Comparison of ENCODE assay signal across 1 cellular context in the genomic region with DNA sequence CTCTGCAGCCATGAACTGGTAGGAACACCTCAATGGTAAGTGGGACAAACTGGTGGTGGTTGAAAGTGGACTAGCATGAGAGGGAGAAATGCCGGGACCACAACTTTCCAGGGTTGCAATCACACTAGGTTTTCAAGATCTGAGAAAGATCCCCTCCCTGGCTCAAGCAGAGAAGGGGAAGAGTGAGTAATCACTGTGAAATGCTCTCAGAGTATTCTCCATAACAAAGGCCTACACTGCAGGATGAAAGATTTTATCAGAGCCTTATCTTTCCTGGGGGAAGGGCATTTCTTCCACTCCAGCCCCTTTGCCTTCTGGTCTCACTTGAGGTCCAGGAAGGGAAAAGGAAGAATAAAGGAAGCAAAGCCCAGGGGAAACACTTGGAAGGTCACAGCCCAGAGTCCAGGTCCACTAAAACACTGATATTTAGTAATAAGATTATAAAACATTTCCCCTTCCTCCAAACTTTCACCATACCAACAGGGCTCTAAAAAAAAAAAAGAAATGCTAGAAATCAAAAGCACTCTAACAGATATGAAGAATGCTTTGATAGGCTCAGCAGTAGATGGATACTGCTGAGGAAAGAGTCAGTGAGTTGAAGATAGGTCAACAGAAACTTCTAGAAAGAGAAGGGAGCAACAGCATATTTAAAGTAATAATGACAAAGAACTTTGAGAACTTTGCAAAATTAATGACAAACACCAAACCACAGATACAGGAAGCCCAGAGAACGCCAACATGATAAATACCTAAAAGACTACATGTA.
A peak's percentile ranks its signal among the peaks of the same experiment; 100 is the strongest.
TF ChIP-seq lines count a peak whose summit lies in the region.

No MANE protein-coding gene starts in this region.

TF ChIP-seq in H1, 55 proteins besides CTCF, POLR2A, EP300 and RAD21 (continued from another document):
- TF ChIP-seq KDM4A (IDR thresholded peaks at IDR 0.05; ENCODE audit: low read depth, low read length, severe bottlenecking): no peak
- no peak; the same call in 1 of the 2 replicates for TF ChIP-seq CHD2 (IDR thresholded peaks at IDR 0.05; ENCODE audit: low read length)
- no peak for TF ChIP-seq RXRA (IDR thresholded peaks at IDR 0.05; ENCODE audit: insufficient read depth, low read depth, low read length)
- no peak for TF ChIP-seq GTF2F1 (IDR thresholded peaks at IDR 0.05; ENCODE audit: borderline replicate concordance, low read depth, low read length)
- TF ChIP-seq CREB1 (IDR thresholded peaks at IDR 0.05): peak; percentile 12; the same call in 1 of the 2 replicates
- TF ChIP-seq RNF2 (IDR thresholded peaks at IDR 0.05; ENCODE audit: borderline replicate concordance, low read depth, low read length, missing control alignments, poor library complexity, severe bottlenecking): no peak
- TF ChIP-seq, protein P1, sequence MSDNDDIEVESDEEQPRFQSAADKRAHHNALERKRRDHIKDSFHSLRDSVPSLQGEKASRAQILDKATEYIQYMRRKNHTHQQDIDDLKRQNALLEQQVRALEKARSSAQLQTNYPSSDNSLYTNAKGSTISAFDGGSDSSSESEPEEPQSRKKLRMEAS (IDR thresholded peaks at IDR 0.05): no peak
- TF ChIP-seq KDM5A (IDR thresholded peaks at IDR 0.05; ENCODE audit: low read length): no peak
- TF ChIP-seq CBX5 (IDR thresholded peaks at IDR 0.05; ENCODE audit: low read depth, low read length): no peak
- peak; percentile 97 for TF ChIP-seq POU5F1 (IDR thresholded peaks at IDR 0.05; ENCODE audit: low read depth, low read length)
- TF ChIP-seq, protein P2, sequence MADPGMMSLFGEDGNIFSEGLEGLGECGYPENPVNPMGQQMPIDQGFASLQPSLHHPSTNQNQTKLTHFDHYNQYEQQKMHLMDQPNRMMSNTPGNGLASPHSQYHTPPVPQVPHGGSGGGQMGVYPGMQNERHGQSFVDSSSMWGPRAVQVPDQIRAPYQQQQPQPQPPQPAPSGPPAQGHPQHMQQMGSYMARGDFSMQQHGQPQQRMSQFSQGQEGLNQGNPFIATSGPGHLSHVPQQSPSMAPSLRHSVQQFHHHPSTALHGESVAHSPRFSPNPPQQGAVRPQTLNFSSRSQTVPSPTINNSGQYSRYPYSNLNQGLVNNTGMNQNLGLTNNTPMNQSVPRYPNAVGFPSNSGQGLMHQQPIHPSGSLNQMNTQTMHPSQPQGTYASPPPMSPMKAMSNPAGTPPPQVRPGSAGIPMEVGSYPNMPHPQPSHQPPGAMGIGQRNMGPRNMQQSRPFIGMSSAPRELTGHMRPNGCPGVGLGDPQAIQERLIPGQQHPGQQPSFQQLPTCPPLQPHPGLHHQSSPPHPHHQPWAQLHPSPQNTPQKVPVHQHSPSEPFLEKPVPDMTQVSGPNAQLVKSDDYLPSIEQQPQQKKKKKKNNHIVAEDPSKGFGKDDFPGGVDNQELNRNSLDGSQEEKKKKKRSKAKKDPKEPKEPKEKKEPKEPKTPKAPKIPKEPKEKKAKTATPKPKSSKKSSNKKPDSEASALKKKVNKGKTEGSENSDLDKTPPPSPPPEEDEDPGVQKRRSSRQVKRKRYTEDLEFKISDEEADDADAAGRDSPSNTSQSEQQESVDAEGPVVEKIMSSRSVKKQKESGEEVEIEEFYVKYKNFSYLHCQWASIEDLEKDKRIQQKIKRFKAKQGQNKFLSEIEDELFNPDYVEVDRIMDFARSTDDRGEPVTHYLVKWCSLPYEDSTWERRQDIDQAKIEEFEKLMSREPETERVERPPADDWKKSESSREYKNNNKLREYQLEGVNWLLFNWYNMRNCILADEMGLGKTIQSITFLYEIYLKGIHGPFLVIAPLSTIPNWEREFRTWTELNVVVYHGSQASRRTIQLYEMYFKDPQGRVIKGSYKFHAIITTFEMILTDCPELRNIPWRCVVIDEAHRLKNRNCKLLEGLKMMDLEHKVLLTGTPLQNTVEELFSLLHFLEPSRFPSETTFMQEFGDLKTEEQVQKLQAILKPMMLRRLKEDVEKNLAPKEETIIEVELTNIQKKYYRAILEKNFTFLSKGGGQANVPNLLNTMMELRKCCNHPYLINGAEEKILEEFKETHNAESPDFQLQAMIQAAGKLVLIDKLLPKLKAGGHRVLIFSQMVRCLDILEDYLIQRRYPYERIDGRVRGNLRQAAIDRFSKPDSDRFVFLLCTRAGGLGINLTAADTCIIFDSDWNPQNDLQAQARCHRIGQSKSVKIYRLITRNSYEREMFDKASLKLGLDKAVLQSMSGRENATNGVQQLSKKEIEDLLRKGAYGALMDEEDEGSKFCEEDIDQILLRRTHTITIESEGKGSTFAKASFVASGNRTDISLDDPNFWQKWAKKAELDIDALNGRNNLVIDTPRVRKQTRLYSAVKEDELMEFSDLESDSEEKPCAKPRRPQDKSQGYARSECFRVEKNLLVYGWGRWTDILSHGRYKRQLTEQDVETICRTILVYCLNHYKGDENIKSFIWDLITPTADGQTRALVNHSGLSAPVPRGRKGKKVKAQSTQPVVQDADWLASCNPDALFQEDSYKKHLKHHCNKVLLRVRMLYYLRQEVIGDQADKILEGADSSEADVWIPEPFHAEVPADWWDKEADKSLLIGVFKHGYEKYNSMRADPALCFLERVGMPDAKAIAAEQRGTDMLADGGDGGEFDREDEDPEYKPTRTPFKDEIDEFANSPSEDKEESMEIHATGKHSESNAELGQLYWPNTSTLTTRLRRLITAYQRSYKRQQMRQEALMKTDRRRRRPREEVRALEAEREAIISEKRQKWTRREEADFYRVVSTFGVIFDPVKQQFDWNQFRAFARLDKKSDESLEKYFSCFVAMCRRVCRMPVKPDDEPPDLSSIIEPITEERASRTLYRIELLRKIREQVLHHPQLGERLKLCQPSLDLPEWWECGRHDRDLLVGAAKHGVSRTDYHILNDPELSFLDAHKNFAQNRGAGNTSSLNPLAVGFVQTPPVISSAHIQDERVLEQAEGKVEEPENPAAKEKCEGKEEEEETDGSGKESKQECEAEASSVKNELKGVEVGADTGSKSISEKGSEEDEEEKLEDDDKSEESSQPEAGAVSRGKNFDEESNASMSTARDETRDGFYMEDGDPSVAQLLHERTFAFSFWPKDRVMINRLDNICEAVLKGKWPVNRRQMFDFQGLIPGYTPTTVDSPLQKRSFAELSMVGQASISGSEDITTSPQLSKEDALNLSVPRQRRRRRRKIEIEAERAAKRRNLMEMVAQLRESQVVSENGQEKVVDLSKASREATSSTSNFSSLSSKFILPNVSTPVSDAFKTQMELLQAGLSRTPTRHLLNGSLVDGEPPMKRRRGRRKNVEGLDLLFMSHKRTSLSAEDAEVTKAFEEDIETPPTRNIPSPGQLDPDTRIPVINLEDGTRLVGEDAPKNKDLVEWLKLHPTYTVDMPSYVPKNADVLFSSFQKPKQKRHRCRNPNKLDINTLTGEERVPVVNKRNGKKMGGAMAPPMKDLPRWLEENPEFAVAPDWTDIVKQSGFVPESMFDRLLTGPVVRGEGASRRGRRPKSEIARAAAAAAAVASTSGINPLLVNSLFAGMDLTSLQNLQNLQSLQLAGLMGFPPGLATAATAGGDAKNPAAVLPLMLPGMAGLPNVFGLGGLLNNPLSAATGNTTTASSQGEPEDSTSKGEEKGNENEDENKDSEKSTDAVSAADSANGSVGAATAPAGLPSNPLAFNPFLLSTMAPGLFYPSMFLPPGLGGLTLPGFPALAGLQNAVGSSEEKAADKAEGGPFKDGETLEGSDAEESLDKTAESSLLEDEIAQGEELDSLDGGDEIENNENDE (IDR thresholded peaks at IDR 0.05; ENCODE audit: insufficient replicate concordance, low read length): no peak
- TF ChIP-seq, protein P3, sequence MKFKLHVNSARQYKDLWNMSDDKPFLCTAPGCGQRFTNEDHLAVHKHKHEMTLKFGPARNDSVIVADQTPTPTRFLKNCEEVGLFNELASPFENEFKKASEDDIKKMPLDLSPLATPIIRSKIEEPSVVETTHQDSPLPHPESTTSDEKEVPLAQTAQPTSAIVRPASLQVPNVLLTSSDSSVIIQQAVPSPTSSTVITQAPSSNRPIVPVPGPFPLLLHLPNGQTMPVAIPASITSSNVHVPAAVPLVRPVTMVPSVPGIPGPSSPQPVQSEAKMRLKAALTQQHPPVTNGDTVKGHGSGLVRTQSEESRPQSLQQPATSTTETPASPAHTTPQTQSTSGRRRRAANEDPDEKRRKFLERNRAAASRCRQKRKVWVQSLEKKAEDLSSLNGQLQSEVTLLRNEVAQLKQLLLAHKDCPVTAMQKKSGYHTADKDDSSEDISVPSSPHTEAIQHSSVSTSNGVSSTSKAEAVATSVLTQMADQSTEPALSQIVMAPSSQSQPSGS (IDR thresholded peaks at IDR 0.05; ENCODE audit: low read length): peak; percentile 90
- no peak for TF ChIP-seq SIRT6 (IDR thresholded peaks at IDR 0.05; ENCODE audit: low read length)
- TF ChIP-seq PHF8 (conservative IDR thresholded peaks at IDR 0.05; ENCODE audit: low read depth, low read length): no peak
- peak; percentile 91 for TF ChIP-seq SP1 (IDR thresholded peaks at IDR 0.05; ENCODE audit: low read depth, low read length)
- no peak for TF ChIP-seq POLR2AphosphoS5 (IDR thresholded peaks at IDR 0.05; ENCODE audit: low read depth, low read length)
- TF ChIP-seq, protein P4, sequence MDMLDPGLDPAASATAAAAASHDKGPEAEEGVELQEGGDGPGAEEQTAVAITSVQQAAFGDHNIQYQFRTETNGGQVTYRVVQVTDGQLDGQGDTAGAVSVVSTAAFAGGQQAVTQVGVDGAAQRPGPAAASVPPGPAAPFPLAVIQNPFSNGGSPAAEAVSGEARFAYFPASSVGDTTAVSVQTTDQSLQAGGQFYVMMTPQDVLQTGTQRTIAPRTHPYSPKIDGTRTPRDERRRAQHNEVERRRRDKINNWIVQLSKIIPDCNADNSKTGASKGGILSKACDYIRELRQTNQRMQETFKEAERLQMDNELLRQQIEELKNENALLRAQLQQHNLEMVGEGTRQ (IDR thresholded peaks at IDR 0.05; ENCODE audit: low read length): no peak
- peak in 1 of 2 experiments; percentile 72; a peak in 1 of 4 replicates for TF ChIP-seq HDAC2 (IDR thresholded peaks at IDR 0.05; ENCODE audit: borderline replicate concordance in 1 of 2, low read depth in 2 of 2, low read length in 2 of 2)
- no peak for TF ChIP-seq BRCA1 (IDR thresholded peaks at IDR 0.05; ENCODE audit: low read depth, low read length)
- TF ChIP-seq, protein P5, sequence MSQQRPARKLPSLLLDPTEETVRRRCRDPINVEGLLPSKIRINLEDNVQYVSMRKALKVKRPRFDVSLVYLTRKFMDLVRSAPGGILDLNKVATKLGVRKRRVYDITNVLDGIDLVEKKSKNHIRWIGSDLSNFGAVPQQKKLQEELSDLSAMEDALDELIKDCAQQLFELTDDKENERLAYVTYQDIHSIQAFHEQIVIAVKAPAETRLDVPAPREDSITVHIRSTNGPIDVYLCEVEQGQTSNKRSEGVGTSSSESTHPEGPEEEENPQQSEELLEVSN (IDR thresholded peaks at IDR 0.05): no peak
- no peak for TF ChIP-seq FOSL1 (IDR thresholded peaks at IDR 0.05; ENCODE audit: insufficient read depth, low read depth, low read length)
- no peak for TF ChIP-seq SIN3A (conservative IDR thresholded peaks at IDR 0.05 in 1 of 2, IDR thresholded peaks at IDR 0.05 in 1 of 2; ENCODE audit: low read depth in 1 of 2, low read length in 2 of 2)
- TF ChIP-seq TBP (IDR thresholded peaks at IDR 0.05; ENCODE audit: low read depth, low read length): peak; percentile 57; the same call in 1 of the 2 replicates
- TF ChIP-seq EZH2 (IDR thresholded peaks at IDR 0.05; ENCODE audit: low read depth, low read length, severe bottlenecking): no peak
- no peak for TF ChIP-seq CTBP2 (IDR thresholded peaks at IDR 0.05; ENCODE audit: borderline replicate concordance, insufficient read depth, insufficient read length, low read length)
- TF ChIP-seq, protein P6, sequence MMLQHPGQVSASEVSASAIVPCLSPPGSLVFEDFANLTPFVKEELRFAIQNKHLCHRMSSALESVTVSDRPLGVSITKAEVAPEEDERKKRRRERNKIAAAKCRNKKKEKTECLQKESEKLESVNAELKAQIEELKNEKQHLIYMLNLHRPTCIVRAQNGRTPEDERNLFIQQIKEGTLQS (IDR thresholded peaks at IDR 0.05; ENCODE audit: insufficient read depth, low read depth, low read length): no peak
- no peak for TF ChIP-seq SP4 (IDR thresholded peaks at IDR 0.05; ENCODE audit: low read length)
- no peak for TF ChIP-seq HDAC6 (IDR thresholded peaks at IDR 0.05; ENCODE audit: low read depth, low read length)
- no peak for TF ChIP-seq NRF1 (IDR thresholded peaks at IDR 0.05; ENCODE audit: low read depth, low read length)
- TF ChIP-seq KDM1A (IDR thresholded peaks at IDR 0.05; ENCODE audit: borderline replicate concordance, low read length): no peak
- TF ChIP-seq SIX5 (IDR thresholded peaks at IDR 0.05; ENCODE audit: low read depth, low read length): no peak
- no peak for TF ChIP-seq SUZ12 (IDR thresholded peaks at IDR 0.05; ENCODE audit: low read length)
- no peak for TF ChIP-seq CHD1 (IDR thresholded peaks at IDR 0.05; ENCODE audit: low read depth, low read length)
- peak; percentile 31 to 83 for TF ChIP-seq BCL11A (IDR thresholded peaks at IDR 0.05; ENCODE audit: low read depth in 2 of 2, low read length in 2 of 2)
- peak; percentile 97 for TF ChIP-seq JUN (IDR thresholded peaks at IDR 0.05; ENCODE audit: low read depth, low read length)
- TF ChIP-seq EGR1 (IDR thresholded peaks at IDR 0.05; ENCODE audit: borderline replicate concordance, low read depth, low read length): no peak
- peak; percentile 100 for TF ChIP-seq JUND (IDR thresholded peaks at IDR 0.05; ENCODE audit: low read length)
- TF ChIP-seq BACH1 (IDR thresholded peaks at IDR 0.05; ENCODE audit: low read length): 0 out of 2 replicates have a peak, but pooled peaks have one; percentile 17
- TF ChIP-seq TCF12 (IDR thresholded peaks at IDR 0.05; ENCODE audit: low read depth, low read length): 0 out of 2 replicates have a peak, but pooled peaks have one; percentile 31
- TF ChIP-seq ZNF274 (IDR thresholded peaks at IDR 0.05; ENCODE audit: borderline replicate concordance, extremely low read depth, low read length): no peak
- no peak for TF ChIP-seq MAFK (IDR thresholded peaks at IDR 0.05; ENCODE audit: low read depth, low read length)
- no peak for TF ChIP-seq SP2 (IDR thresholded peaks at IDR 0.05; ENCODE audit: low read length)
- peak; percentile 81 for TF ChIP-seq ASH2L (IDR thresholded peaks at IDR 0.05; ENCODE audit: low read length)
- no peak for TF ChIP-seq RBBP5 (IDR thresholded peaks at IDR 0.05; ENCODE audit: borderline replicate concordance, low read depth, low read length)
- TF ChIP-seq NANOG (IDR thresholded peaks at IDR 0.05; ENCODE audit: insufficient read depth, low read depth, low read length, poor library complexity, severe bottlenecking): peak; percentile 40
- TF ChIP-seq TEAD4 (IDR thresholded peaks at IDR 0.05; ENCODE audit: low read depth, low read length): peak; percentile 74; the same call in 1 of the 2 replicates
- TF ChIP-seq CEBPB (IDR thresholded peaks at IDR 0.05; ENCODE audit: low read depth, low read length): no peak
- no peak for TF ChIP-seq RFX5 (IDR thresholded peaks at IDR 0.05; ENCODE audit: borderline replicate concordance, low read depth, low read length)
- no peak for TF ChIP-seq SAP30 (IDR thresholded peaks at IDR 0.05; ENCODE audit: insufficient read depth, insufficient replicate concordance, low read length)
- TF ChIP-seq YY1 (IDR thresholded peaks at IDR 0.05; ENCODE audit: low read depth, low read length): no peak
